In the genomic region with DNA sequence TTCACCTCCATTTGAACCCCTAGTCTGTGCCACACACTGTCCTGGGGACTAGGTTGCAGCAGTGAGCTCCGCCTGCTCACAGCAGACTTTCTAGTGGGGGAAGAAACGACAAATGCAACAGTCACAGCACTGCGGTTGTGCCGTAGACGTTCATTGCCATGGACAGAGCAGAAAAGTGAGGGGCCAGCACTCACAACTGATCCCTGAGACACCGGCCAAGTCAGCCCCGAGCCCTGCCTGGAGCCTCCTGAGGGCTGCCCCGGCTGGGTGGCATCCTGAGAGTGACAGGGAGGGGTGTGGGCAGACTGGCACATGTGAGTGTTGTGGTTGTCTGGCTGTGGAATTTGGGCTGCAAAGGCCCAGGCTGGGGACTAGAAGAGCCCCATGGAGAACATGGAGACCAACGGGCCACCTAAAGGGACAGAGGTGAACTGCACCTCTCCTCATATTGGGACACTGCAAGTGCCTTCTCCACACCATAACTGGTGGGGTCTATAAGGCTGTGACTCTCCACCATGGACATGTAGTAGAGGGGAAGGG, we compare ENCODE assay signal across 12 cellular contexts. TPM values are rescaled to one million over a fixed set of nuclear protein-coding genes. Genes with fewer than 3 reads are reported as not detected.
A peak's percentile ranks its signal among the peaks of the same experiment; 100 is the strongest.
DNase-seq lines count a peak whose midpoint lies in the region; ATAC-seq, FAIRE-seq and TF ChIP-seq lines count a peak whose summit lies in the region.
"Had no signal": no experiment of that assay in that cellular context is flagged by ENCODE, and none has a peak within 500 bp of the region (broad histone marks: within the 10 kb centered on the region; RNA-seq: fewer than 3 reads in every experiment).

No MANE protein-coding gene starts in this region.

- no peaks in the 10 kb centered on the region for H3K36me3 Mint-ChIP-seq in neural progenitor cell
- H3K36me3 Mint-ChIP-seq in activated CD4-positive, alpha-beta T cell treated with anti-CD3 and anti-CD28 coated beads, Interleukin-2, amount 10 ng/mL, durations not matched to agents 7 days and 5 days (ENCODE audit: low read depth) = no peaks in the 10 kb centered on the region

- H3K9me3 Mint-ChIP-seq in neural progenitor cell = peaks cover 35% of the 10 kb centered on the region
- H3K9me3 Mint-ChIP-seq in activated CD4-positive, alpha-beta T cell treated with anti-CD3 and anti-CD28 coated beads, Interleukin-2, amount 10 ng/mL, durations not matched to agents 7 days and 5 days = no peaks in the 10 kb centered on the region

- POLR2A ChIA-PET in GM12878 (lab: Charles Lee) = no interaction called here
- POLR2A ChIA-PET in activated CD4-positive, alpha-beta T cell treated with anti-CD3 and anti-CD28 coated beads, Interleukin-2, amount 10 ng/mL, durations not matched to agents 7 days and 5 days (lab: Charles Lee) = interaction anchor here (0.7 kb wide), 1 partner anchor 23 kb away, joined by 3 read pairs; no protein-coding TSS in a partner anchor

- H3K27me3 ChIP-seq in GM12878 (replicated peaks in 1 of 2; ENCODE audit: control insufficient read depth in 2 of 2, insufficient read depth in 2 of 2, low read length in 1 of 2) = no peaks in the 10 kb centered on the region; a peak in 1 of 4 replicates
- peaks cover 31% of the 10 kb centered on the region for H3K27me3 ChIP-seq in neural progenitor cell

- intact Hi-C loops in GM12878 (cut with micrococcal nuclease; ENCODE audit: unreplicated experiment) = no loop called here

- no peak overlapping the region for H3K4me3 ChIP-seq in GM12878
- H3K4me3 ChIP-seq in neural progenitor cell = no peak overlapping the region
- H3K4me3 ChIP-seq: BLaER1, left lung had no signal

- H3K4me3 Mint-ChIP-seq in neural progenitor cell = peak overlapping the region; percentile 30
- H3K4me3 Mint-ChIP-seq in activated CD4-positive, alpha-beta T cell treated with anti-CD3 and anti-CD28 coated beads, Interleukin-2, amount 10 ng/mL, durations not matched to agents 7 days and 5 days = no peak overlapping the region

- H3K9ac ChIP-seq in GM12878 (ENCODE audit: control insufficient read depth, insufficient read depth, low read length) (no peak overlapping the region), neural progenitor cell (no peak overlapping the region)
- H3K9ac ChIP-seq: BLaER1 had no signal

- 34% methylated on average over 9 of the region's 9 CpGs for WGBS in GM12878 (ENCODE audit: insufficient coverage, insufficient replicate concordance, low lambda C conversion rate, missing lambda C conversion rate)

- in situ Hi-C loops in GM12878 (cut with MboI) = loop anchor here (10.0 kb wide), 1 partner anchor 117 kb away; no protein-coding TSS in a partner anchor

- no peak overlapping the region for H3K4me2 ChIP-seq in GM12878 (ENCODE audit: control insufficient read depth, insufficient read depth)
- H3K4me2 ChIP-seq in neural progenitor cell = no peak overlapping the region
- H3K4me2 ChIP-seq: BLaER1 had no signal

- no peaks in the 10 kb centered on the region for H3K4me1 ChIP-seq in GM12878 (ENCODE audit: control insufficient read depth, insufficient read depth, low read length)
- no peaks in the 10 kb centered on the region for H3K4me1 ChIP-seq in neural progenitor cell
- H3K4me1 ChIP-seq: BLaER1 had no signal

- no peaks in the 10 kb centered on the region for H3K4me1 Mint-ChIP-seq in neural progenitor cell
- no peaks in the 10 kb centered on the region for H3K4me1 Mint-ChIP-seq in activated CD4-positive, alpha-beta T cell treated with anti-CD3 and anti-CD28 coated beads, Interleukin-2, amount 10 ng/mL, durations not matched to agents 7 days and 5 days

- no peak overlapping the region for H2AFZ ChIP-seq in GM12878 (ENCODE audit: control insufficient read depth, low read depth, low read length)
- no peak overlapping the region for H2AFZ ChIP-seq in neural progenitor cell (replicated peaks)

- DNase-seq in SIG-M5 treated with dmso at 0.1 percent for 504 hours (lab: John Stamatoyannopoulos, UW; ENCODE audit: unreplicated experiment) (peak; percentile 6), SIG-M5 (lab: John Stamatoyannopoulos, UW) (no peak), GM12878 (ENCODE audit: low read depth, low spot score) (no peak), neural progenitor cell (ENCODE audit: low spot score) (no peak), HCEC 1CT (no peak), NCI-H345 (lab: John Stamatoyannopoulos, UW) (no peak)
- no peak for DNase-seq in activated CD4-positive, alpha-beta T cell treated with anti-CD3 and anti-CD28 coated beads, Interleukin-2, amount 10 ng/mL, durations not matched to agents 7 days and 5 days
- DNase-seq: effector memory CD4-positive, alpha-beta T cell; left lung; substantia nigra had no signal

- TF ChIP-seq RAD21 in GM12878 (IDR thresholded peaks at IDR 0.05; ENCODE audit: insufficient read depth, low read depth, low read length) = no peak

- BruUV-seq in GM12878 (replicated peaks; lab: Mats Ljungman, UMichigan) = no TSS peak

- TF ChIP-seq POLR2A in GM12878 (IDR thresholded peaks at IDR 0.05; ENCODE audit: low read depth, low read length) = no peak

- H3F3A ChIP-seq in neural progenitor cell (ENCODE audit: low read depth) = no peaks in the 10 kb centered on the region

- no peak overlapping the region for H3K27ac Mint-ChIP-seq in neural progenitor cell
- H3K27ac Mint-ChIP-seq in activated CD4-positive, alpha-beta T cell treated with anti-CD3 and anti-CD28 coated beads, Interleukin-2, amount 10 ng/mL, durations not matched to agents 7 days and 5 days = no peak overlapping the region

- RAD21 ChIA-PET in GM12878 (lab: Charles Lee; ENCODE audit: unreplicated experiment) = interaction anchor here (0.9 kb wide), 1 partner anchor 112 kb away, joined by 3 read pairs; no protein-coding TSS in a partner anchor

- no peak overlapping the region for H3K27ac ChIP-seq in GM12878 (ENCODE audit: control insufficient read depth, insufficient read depth)
- H3K27ac ChIP-seq in neural progenitor cell = no peak overlapping the region
- H3K27ac ChIP-seq: BLaER1, left lung had no signal

- peaks cover 8% of the 10 kb centered on the region for H3K27me3 Mint-ChIP-seq in neural progenitor cell (ENCODE audit: insufficient read depth, low read depth)
- H3K27me3 Mint-ChIP-seq in activated CD4-positive, alpha-beta T cell treated with anti-CD3 and anti-CD28 coated beads, Interleukin-2, amount 10 ng/mL, durations not matched to agents 7 days and 5 days = peaks cover 9% of the 10 kb centered on the region

- SMC1A ChIA-PET in GM12878 (lab: Charles Lee; ENCODE audit: uncharacterized antibody, unreplicated experiment) = interaction anchor here (1.5 kb wide), 1 partner anchor 70 kb away, joined by 3 read pairs; no protein-coding TSS in a partner anchor

- no peak for FAIRE-seq in GM12878 (lab: Jason Lieb, UNC)

- no peak for TF ChIP-seq EP300 in GM12878 (IDR thresholded peaks at IDR 0.05; ENCODE audit: borderline replicate concordance in 1 of 2, control insufficient read depth in 1 of 2, low read depth in 2 of 2, low read length in 2 of 2)

- H3K36me3 ChIP-seq in GM12878 (ENCODE audit: control insufficient read depth in 2 of 2, insufficient read depth in 2 of 2, low read length in 1 of 2) = no peaks in the 10 kb centered on the region
- no peaks in the 10 kb centered on the region for H3K36me3 ChIP-seq in neural progenitor cell
- H3K36me3 ChIP-seq: BLaER1, left lung had no signal

- H3K9me3 ChIP-seq in GM12878 (replicated peaks; ENCODE audit: control insufficient read depth, insufficient read depth, low read length) (no peaks in the 10 kb centered on the region; the same call in 2 of the 3 replicates), neural progenitor cell (ENCODE audit: low read depth) (peaks cover 14% of the 10 kb centered on the region)
- H3K9me3 ChIP-seq: left lung had no signal

- TF ChIP-seq CTCF in GM12878 (IDR thresholded peaks at IDR 0.05 in 2 of 3, conservative IDR thresholded peaks at IDR 0.05 in 1 of 3; ENCODE audit: control insufficient read depth in 2 of 3, extremely low read depth in 1 of 3, insufficient read depth in 1 of 3, low read depth in 3 of 3, low read length in 3 of 3) = peak; percentile 12 to 48 (median 31); a peak in 4 of 6 replicates
- TF ChIP-seq CTCF in neural progenitor cell (IDR thresholded peaks at IDR 0.05) = peak; percentile 27

- H4K20me1 ChIP-seq in GM12878 (ENCODE audit: control insufficient read depth, insufficient read depth) (no peaks in the 10 kb centered on the region), neural progenitor cell (ENCODE audit: low read depth) (peaks cover 6% of the 10 kb centered on the region)

- H3K79me2 ChIP-seq in GM12878 (ENCODE audit: control insufficient read depth, insufficient read depth, low read length) = no peaks in the 10 kb centered on the region
- H3K79me2 ChIP-seq in neural progenitor cell (ENCODE audit: low read depth) = no peaks in the 10 kb centered on the region

- peak; percentile 45 for ATAC-seq in HG03175 (IDR thresholded peaks at IDR 0.05; ENCODE audit: unreplicated experiment)
- ATAC-seq in GM12878 = peak; percentile 85
- ATAC-seq: left lung had no signal

- CTCF ChIA-PET in GM12878 (lab: Yijun Ruan, JAX) = interaction anchor here (0.6 to 2.0 kb wide), 5 partner anchors 10 to 112 kb away, joined by 3 to 8 read pairs (median 4); no protein-coding TSS in a partner anchor
- CTCF ChIA-PET in activated CD4-positive, alpha-beta T cell treated with anti-CD3 and anti-CD28 coated beads, Interleukin-2, amount 10 ng/mL, durations not matched to agents 7 days and 5 days (lab: Charles Lee) = interaction anchor here (0.5 to 1.5 kb wide), 4 partner anchors 10 to 113 kb away, joined by 3 read pairs; no protein-coding TSS in a partner anchor

RNA-seq across cellular contexts. Expression of gene DUSP9, which starts 4.6 kb away (rescaled TPM):
- total RNA-seq in GM12878 (2013; cell fraction: nucleolus; rRNA removed) = not detected in 2 replicates
- total RNA-seq in GM12878 (2014; rRNA removed) (not detected in 2 replicates), GM12878 (2014; rRNA removed; fragmentation: Illumina TruSeq; extraction: Trizol) (not detected in 2 replicates), GM12878 (2021) (0.08 and 0.10 TPM in 2 replicates), neural progenitor cell (ENCODE audit: low replicate concordance) (0.21 and 2.0 TPM in 2 replicates)
- polyA plus RNA-seq in GM12878 (2011; ENCODE audit: low read depth) = not detected
- polyA plus RNA-seq in GM12878 (2011; rRNA removed) (not detected in 2 replicates), GM12878 (2014; fragmentation: Illumina TruSeq; extraction: Trizol) (not detected in 2 replicates), GM12878 (2014; fragmentation: Nextera tagmentation; extraction: Ambion mirVana) (not detected), GM12878 (2014; rRNA removed) (not detected in 2 replicates), GM12878 (2016; fragmentation: Nextera tagmentation; extraction: Ambion mirVana) (not detected)
- polyA plus RNA-seq in GM12878 (2011; cell fraction: cytosol; rRNA removed) = 0.03 TPM in 1 of 2 replicates, not detected in the other
- 0.04 and 0.06 TPM in 2 replicates for polyA plus RNA-seq in GM12878 (2011; cell fraction: nucleus; rRNA removed)
- not detected in 2 replicates for polyA plus RNA-seq in GM12878 (2012)
- not detected in 2 replicates for polyA minus RNA-seq in GM12878 (2011; rRNA and poly(A)+ RNA removed)
- polyA minus RNA-seq in GM12878 (2011; cell fraction: cytosol; rRNA and poly(A)+ RNA removed) = 0.53 TPM in 1 of 2 replicates, not detected in the other
- polyA minus RNA-seq in GM12878 (2011; cell fraction: nucleus; rRNA and poly(A)+ RNA removed) = not detected in 2 replicates
- not detected for total RNA-seq in activated CD4-positive, alpha-beta T cell treated with anti-CD3 and anti-CD28 coated beads, Interleukin-2, amount 10 ng/mL, durations not matched to agents 7 days and 5 days

RNA-seq across cellular contexts. Expression of gene PNCK, which starts 22.0 kb away (rescaled TPM):
- 0.66 and 1.4 TPM in 2 replicates for total RNA-seq in GM12878 (2013; cell fraction: nucleolus; rRNA removed)
- total RNA-seq in GM12878 (2014; rRNA removed) (not detected in 2 replicates), GM12878 (2014; rRNA removed; fragmentation: Illumina TruSeq; extraction: Trizol) (not detected in 2 replicates), GM12878 (2021) (0.21 TPM in 1 of 2 replicates, not detected in the other), neural progenitor cell (ENCODE audit: low replicate concordance) (19.7 and 53.5 TPM in 2 replicates)
- 0.29 TPM for polyA plus RNA-seq in GM12878 (2011; ENCODE audit: low read depth)
- polyA plus RNA-seq in GM12878 (2011; rRNA removed) (0.40 and 0.67 TPM in 2 replicates), GM12878 (2014; fragmentation: Illumina TruSeq; extraction: Trizol) (0.54 TPM in 1 of 2 replicates, not detected in the other), GM12878 (2014; fragmentation: Nextera tagmentation; extraction: Ambion mirVana) (not detected), GM12878 (2014; rRNA removed) (not detected in 2 replicates), GM12878 (2016; fragmentation: Nextera tagmentation; extraction: Ambion mirVana) (not detected)
- polyA plus RNA-seq in GM12878 (2011; cell fraction: cytosol; rRNA removed) = 0.70 and 0.87 TPM in 2 replicates
- polyA plus RNA-seq in GM12878 (2011; cell fraction: nucleus; rRNA removed) = 4.1 and 6.0 TPM in 2 replicates
- polyA plus RNA-seq in GM12878 (2012) = 0.51 and 1.2 TPM in 2 replicates
- polyA minus RNA-seq in GM12878 (2011; rRNA and poly(A)+ RNA removed) = 0.26 and 0.59 TPM in 2 replicates
- polyA minus RNA-seq in GM12878 (2011; cell fraction: cytosol; rRNA and poly(A)+ RNA removed) = not detected in 2 replicates
- polyA minus RNA-seq in GM12878 (2011; cell fraction: nucleus; rRNA and poly(A)+ RNA removed) = 0.48 and 0.67 TPM in 2 replicates
- not detected for total RNA-seq in activated CD4-positive, alpha-beta T cell treated with anti-CD3 and anti-CD28 coated beads, Interleukin-2, amount 10 ng/mL, durations not matched to agents 7 days and 5 days

RNA-seq across cellular contexts. Expression of gene SLC6A8, which starts 36.1 kb away (rescaled TPM):
- total RNA-seq in GM12878 (2013; cell fraction: nucleolus; rRNA removed) = 1.2 and 1.4 TPM in 2 replicates
- total RNA-seq in GM12878 (2014; rRNA removed) (not detected in 2 replicates), GM12878 (2014; rRNA removed; fragmentation: Illumina TruSeq; extraction: Trizol) (not detected in 2 replicates), GM12878 (2021) (0.29 and 0.72 TPM in 2 replicates), neural progenitor cell (ENCODE audit: low replicate concordance) (94.1 and 191 TPM in 2 replicates)
- polyA plus RNA-seq in GM12878 (2011; ENCODE audit: low read depth) = 0.75 TPM
- polyA plus RNA-seq in GM12878 (2011; rRNA removed) (0.23 and 0.30 TPM in 2 replicates), GM12878 (2014; fragmentation: Illumina TruSeq; extraction: Trizol) (0.01 TPM in 1 of 2 replicates, not detected in the other), GM12878 (2014; fragmentation: Nextera tagmentation; extraction: Ambion mirVana) (not detected), GM12878 (2014; rRNA removed) (0.06 TPM in 1 of 2 replicates, not detected in the other), GM12878 (2016; fragmentation: Nextera tagmentation; extraction: Ambion mirVana) (under 1 TPM in 1 of 2 experiments, not detected in 1; 0.10 TPM)
- 0.32 and 0.57 TPM in 2 replicates for polyA plus RNA-seq in GM12878 (2011; cell fraction: cytosol; rRNA removed)
- 1.4 and 2.3 TPM in 2 replicates for polyA plus RNA-seq in GM12878 (2011; cell fraction: nucleus; rRNA removed)
- 2.0 TPM in 2 replicates for polyA plus RNA-seq in GM12878 (2012)
- polyA minus RNA-seq in GM12878 (2011; rRNA and poly(A)+ RNA removed) = 0.22 and 0.67 TPM in 2 replicates
- polyA minus RNA-seq in GM12878 (2011; cell fraction: cytosol; rRNA and poly(A)+ RNA removed) = 1.2 and 1.4 TPM in 2 replicates
- polyA minus RNA-seq in GM12878 (2011; cell fraction: nucleus; rRNA and poly(A)+ RNA removed) = 0.12 and 0.48 TPM in 2 replicates
- total RNA-seq in activated CD4-positive, alpha-beta T cell treated with anti-CD3 and anti-CD28 coated beads, Interleukin-2, amount 10 ng/mL, durations not matched to agents 7 days and 5 days = under 1 TPM; 0.65 to 0.69 TPM

RNA-seq across cellular contexts. Expression of gene CCNQ, which starts 52.7 kb away (rescaled TPM):
- 3.3 and 3.6 TPM in 2 replicates for total RNA-seq in GM12878 (2013; cell fraction: nucleolus; rRNA removed)
- 32.4 and 36.2 TPM in 2 replicates for total RNA-seq in GM12878 (2014; rRNA removed)
- total RNA-seq in GM12878 (2014; rRNA removed; fragmentation: Illumina TruSeq; extraction: Trizol) = 12.7 and 14.4 TPM in 2 replicates
- 20.5 and 24.8 TPM in 2 replicates for total RNA-seq in GM12878 (2021)
- polyA plus RNA-seq in GM12878 (2011; ENCODE audit: low read depth) = 7.4 TPM
- polyA plus RNA-seq in GM12878 (2011; rRNA removed) = 8.4 and 11.9 TPM in 2 replicates
- polyA plus RNA-seq in GM12878 (2011; cell fraction: cytosol; rRNA removed) = 24.0 and 24.2 TPM in 2 replicates
- polyA plus RNA-seq in GM12878 (2011; cell fraction: nucleus; rRNA removed) = 10.1 and 12.5 TPM in 2 replicates
- 10.1 and 12.1 TPM in 2 replicates for polyA plus RNA-seq in GM12878 (2012)
- 13.4 and 15.9 TPM in 2 replicates for polyA plus RNA-seq in GM12878 (2014; fragmentation: Illumina TruSeq; extraction: Trizol)
- 1 to 10 TPM in 1 of 2 experiments, under 1 TPM in 1; 0.45 to 2.8 TPM for polyA plus RNA-seq in GM12878 (2014; fragmentation: Nextera tagmentation; extraction: Ambion mirVana)
- polyA plus RNA-seq in GM12878 (2014; rRNA removed) = 35.7 and 39.8 TPM in 2 replicates
- 10 to 100 TPM; 27.4 to 29.0 TPM for polyA plus RNA-seq in GM12878 (2016; fragmentation: Nextera tagmentation; extraction: Ambion mirVana)
- 7.3 and 10.5 TPM in 2 replicates for polyA minus RNA-seq in GM12878 (2011; rRNA and poly(A)+ RNA removed)
- polyA minus RNA-seq in GM12878 (2011; cell fraction: cytosol; rRNA and poly(A)+ RNA removed) = 3.2 and 5.7 TPM in 2 replicates
- polyA minus RNA-seq in GM12878 (2011; cell fraction: nucleus; rRNA and poly(A)+ RNA removed) = 2.5 and 4.3 TPM in 2 replicates
- total RNA-seq in neural progenitor cell (ENCODE audit: low replicate concordance) = 15.2 and 22.2 TPM in 2 replicates
- total RNA-seq in activated CD4-positive, alpha-beta T cell treated with anti-CD3 and anti-CD28 coated beads, Interleukin-2, amount 10 ng/mL, durations not matched to agents 7 days and 5 days = 10 to 100 TPM; 22.5 to 23.8 TPM

Comparison
In these comparisons a context has a peak if more than half of its experiments do, and no peak if none do; other contexts are left out.
1. RNA of gene SLC6A8, which starts 36.1 kb away (total RNA-seq): 94.1 to 191 TPM in neural progenitor cell; 0.65 to 0.69 TPM in activated CD4-positive, alpha-beta T cell treated with anti-CD3 and anti-CD28 coated beads, Interleukin-2, amount 10 ng/mL, durations not matched to agents 7 days and 5 days and 0.29 to 1.4 TPM in GM12878; every median in the first group is over 10 times any median in the second.